2 cellular contexts compared by ENCODE assay signal in the genomic region with DNA sequence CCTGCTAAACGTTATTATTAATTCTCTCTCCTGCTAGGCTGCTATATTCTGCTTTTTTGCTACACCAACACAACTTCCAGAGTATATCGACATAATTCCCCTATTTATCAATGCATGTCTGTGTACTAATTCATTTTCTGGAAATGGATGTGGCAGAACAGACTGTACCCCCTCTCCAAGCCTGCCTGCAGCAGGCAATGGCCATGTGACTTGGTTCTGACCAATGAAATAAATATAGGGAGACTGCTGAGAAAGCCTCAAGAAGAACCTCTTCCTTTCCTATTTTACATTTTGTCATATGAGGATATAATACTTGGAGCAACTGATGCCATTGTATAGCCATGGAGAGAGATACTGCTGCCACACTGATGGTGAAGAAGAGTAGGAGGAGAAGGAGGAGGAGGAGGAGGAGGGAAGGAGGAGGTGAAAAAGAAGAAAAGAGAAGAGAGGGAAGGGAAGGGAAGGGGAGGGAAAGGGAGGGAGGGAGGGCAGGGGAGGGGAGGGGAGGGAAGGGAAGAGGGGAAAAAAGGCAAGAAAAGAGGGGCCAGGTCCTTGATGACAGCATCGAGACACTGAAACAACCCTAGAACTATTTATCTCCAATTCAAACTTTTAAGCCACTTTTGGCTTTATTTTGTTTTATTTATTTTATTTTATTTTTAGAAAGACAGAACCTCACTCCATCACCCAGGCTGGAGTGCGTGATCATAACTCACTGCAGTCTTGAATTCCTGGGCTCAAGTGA.
A peak's percentile ranks its signal among the peaks of the same experiment; 100 is the strongest.
TF ChIP-seq lines count a peak whose summit lies in the region.

No MANE protein-coding gene starts in this region.

TF ChIP-seq in HepG2, 621 proteins besides CTCF, POLR2A, EP300 and RAD21:
- TF ChIP-seq SP2 (CRISPR knock-in tag; IDR thresholded peaks at IDR 0.05) (no peak), HNRNPK (IDR thresholded peaks at IDR 0.05; ENCODE audit: low read depth, low read length, poor library complexity, severe bottlenecking) (peak; percentile 90)

TF ChIP-seq in H1, 55 proteins besides CTCF, POLR2A, EP300 and RAD21:
- TF ChIP-seq, protein P1, sequence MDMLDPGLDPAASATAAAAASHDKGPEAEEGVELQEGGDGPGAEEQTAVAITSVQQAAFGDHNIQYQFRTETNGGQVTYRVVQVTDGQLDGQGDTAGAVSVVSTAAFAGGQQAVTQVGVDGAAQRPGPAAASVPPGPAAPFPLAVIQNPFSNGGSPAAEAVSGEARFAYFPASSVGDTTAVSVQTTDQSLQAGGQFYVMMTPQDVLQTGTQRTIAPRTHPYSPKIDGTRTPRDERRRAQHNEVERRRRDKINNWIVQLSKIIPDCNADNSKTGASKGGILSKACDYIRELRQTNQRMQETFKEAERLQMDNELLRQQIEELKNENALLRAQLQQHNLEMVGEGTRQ (IDR thresholded peaks at IDR 0.05; ENCODE audit: low read length): peak; percentile 70
- no peak for TF ChIP-seq CTBP2 (IDR thresholded peaks at IDR 0.05; ENCODE audit: borderline replicate concordance, insufficient read depth, insufficient read length, low read length)
